1 cellular context compared by ENCODE assay signal in genomic region chr12:116361404-116362223, GRCh38.
TF ChIP-seq lines count a peak whose summit lies in the region.

No MANE protein-coding gene starts in this region.

TF ChIP-seq in H1, 55 proteins besides CTCF, POLR2A, EP300 and RAD21:
- no peak for TF ChIP-seq CBX8 (IDR thresholded peaks at IDR 0.05; ENCODE audit: borderline replicate concordance, low read depth, low read length)
- no peak for TF ChIP-seq TEAD4 (IDR thresholded peaks at IDR 0.05; ENCODE audit: low read depth, low read length)
- TF ChIP-seq HDAC2 (IDR thresholded peaks at IDR 0.05; ENCODE audit: borderline replicate concordance in 1 of 2, low read depth in 2 of 2, low read length in 2 of 2): no peak
- no peak for TF ChIP-seq RXRA (IDR thresholded peaks at IDR 0.05; ENCODE audit: insufficient read depth, low read depth, low read length)
- TF ChIP-seq RFX5 (IDR thresholded peaks at IDR 0.05; ENCODE audit: borderline replicate concordance, low read depth, low read length): no peak
- TF ChIP-seq BACH1 (IDR thresholded peaks at IDR 0.05; ENCODE audit: low read length): no peak
- TF ChIP-seq SIN3A (conservative IDR thresholded peaks at IDR 0.05 in 1 of 2, IDR thresholded peaks at IDR 0.05 in 1 of 2; ENCODE audit: low read depth in 1 of 2, low read length in 2 of 2): no peak
- TF ChIP-seq POU5F1 (IDR thresholded peaks at IDR 0.05; ENCODE audit: low read depth, low read length): no peak
- TF ChIP-seq EZH2 (IDR thresholded peaks at IDR 0.05; ENCODE audit: low read depth, low read length, severe bottlenecking): no peak
- TF ChIP-seq CREB1 (IDR thresholded peaks at IDR 0.05): no peak
- TF ChIP-seq ATF3 (IDR thresholded peaks at IDR 0.05; ENCODE audit: insufficient read depth, low read depth, low read length): no peak
- no peak for TF ChIP-seq TAF1 (IDR thresholded peaks at IDR 0.05; ENCODE audit: low read depth, low read length)
- TF ChIP-seq TAF7 (optimal IDR thresholded peaks at IDR 0.05; ENCODE audit: borderline replicate concordance, low read depth, low read length): no peak
- no peak for TF ChIP-seq KDM4A (IDR thresholded peaks at IDR 0.05; ENCODE audit: low read depth, low read length, severe bottlenecking)
- no peak for TF ChIP-seq NANOG (IDR thresholded peaks at IDR 0.05; ENCODE audit: insufficient read depth, low read depth, low read length, poor library complexity, severe bottlenecking)
- no peak for TF ChIP-seq SP2 (IDR thresholded peaks at IDR 0.05; ENCODE audit: low read length)
